8 cellular contexts compared by ENCODE assay signal in the genomic region with DNA sequence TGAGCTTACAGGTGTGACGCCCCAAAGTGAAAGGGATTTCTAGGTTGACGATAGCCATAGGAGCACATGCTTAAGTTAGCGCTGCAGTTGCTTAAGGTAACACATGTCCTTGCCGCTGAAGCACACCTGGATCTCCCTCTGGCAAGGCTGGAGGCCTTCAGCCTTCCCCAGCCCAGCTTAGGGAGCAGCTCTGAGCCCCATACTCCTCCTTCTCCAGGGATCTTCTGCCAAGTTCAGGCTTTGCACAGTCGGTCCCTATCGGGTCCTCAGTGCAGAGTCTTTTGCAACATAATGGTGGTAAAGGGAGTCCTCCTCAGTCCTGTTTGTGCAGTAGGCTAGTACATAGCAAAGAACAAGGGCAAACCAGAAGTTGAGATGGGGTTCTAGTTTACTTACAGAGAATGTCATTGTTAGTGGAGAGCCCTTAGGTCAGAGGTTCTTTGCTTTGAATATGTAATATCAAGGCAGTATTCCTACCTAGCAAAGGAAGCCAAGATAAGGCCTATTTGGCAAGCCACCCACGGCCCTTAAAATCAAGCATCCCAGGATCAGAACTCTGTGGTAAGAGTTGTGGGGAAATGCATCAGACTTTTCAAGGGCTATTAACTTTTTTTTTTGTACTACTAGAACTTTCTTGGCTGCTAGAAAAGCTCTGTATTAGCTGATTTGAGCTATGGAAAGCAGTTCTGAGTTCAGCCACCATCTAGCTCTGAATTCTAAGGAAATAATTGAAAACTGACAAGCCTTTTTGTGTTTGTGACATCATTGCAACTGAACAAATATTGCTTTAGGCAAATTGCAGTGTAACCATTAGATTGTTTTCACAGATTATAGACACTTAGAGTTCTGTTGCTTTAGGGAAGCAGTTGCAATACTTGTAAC. TPM values are rescaled to one million over a fixed set of nuclear protein-coding genes. Genes with fewer than 3 reads are reported as not detected.
A peak's percentile ranks its signal among the peaks of the same experiment; 100 is the strongest.
DNase-seq lines count a peak whose midpoint lies in the region; ATAC-seq and TF ChIP-seq lines count a peak whose summit lies in the region.

No MANE protein-coding gene starts in this region.

- DNase-seq in CD4-positive, CD25-positive, alpha-beta regulatory T cell = peak in 1 of 3 donors; percentile 13
- no peak for DNase-seq in Panc1 (ENCODE audit: low read depth, low spot score)
- no peak for DNase-seq in effector memory CD8-positive, alpha-beta T cell
- no peak for DNase-seq in natural killer cell treated with Interleukin-12 subunit alpha and Interleukin-12 subunit beta and Interleukin-15 and Interleukin-18, amount 100 ng/mL, for 72 hours (ENCODE audit: low spot score)
- DNase-seq in 8988T = no peak
- no peak for DNase-seq in AG08395 (ENCODE audit: low spot score)
- no peak for DNase-seq in PC-9

- TF ChIP-seq CTCF in Panc1 (IDR thresholded peaks at IDR 0.05) (no peak), PC-9 (conservative IDR thresholded peaks at IDR 0.05) (no peak)

- CTCF ChIA-PET in Panc1 (lab: Charles Lee) = no interaction called here
- CTCF ChIA-PET in PC-9 (lab: Charles Lee) = no interaction called here

- peaks cover 5% of the 10 kb centered on the region for H3K27me3 Mint-ChIP-seq in CD4-positive, CD25-positive, alpha-beta regulatory T cell
- no peaks in the 10 kb centered on the region for H3K27me3 Mint-ChIP-seq in effector memory CD8-positive, alpha-beta T cell
- H3K27me3 Mint-ChIP-seq in natural killer cell treated with Interleukin-12 subunit alpha and Interleukin-12 subunit beta and Interleukin-15 and Interleukin-18, amount 100 ng/mL, for 72 hours = no peaks in the 10 kb centered on the region
- peaks cover 66% of the 10 kb centered on the region for H3K27me3 Mint-ChIP-seq in stimulated activated memory B cell treated with anti-CD40 and anti-IgM and Interleukin-4, amounts not matched to agents 10 μg/mL and 1 μg/mL and 100 μg/mL, for 72 hours

- H3K9me2 ChIP-seq in PC-9 (ENCODE audit: insufficient read depth) = no peaks in the 10 kb centered on the region

- H3K4me2 ChIP-seq in PC-9 = no peak overlapping the region

- no peaks in the 10 kb centered on the region for H4K20me1 ChIP-seq in PC-9 (ENCODE audit: insufficient read depth)

- ATAC-seq in CD4-positive, CD25-positive, alpha-beta regulatory T cell (ENCODE audit: low read depth in 2 of 2) = no peak
- peak; percentile 36 for ATAC-seq in Panc1
- no peak for ATAC-seq in effector memory CD8-positive, alpha-beta T cell (replicated peaks)
- ATAC-seq in natural killer cell treated with Interleukin-12 subunit alpha and Interleukin-12 subunit beta and Interleukin-15 and Interleukin-18, amount 100 ng/mL, for 72 hours = no peak
- no peak for ATAC-seq in stimulated activated memory B cell treated with anti-CD40 and anti-IgM and Interleukin-4, amounts not matched to agents 10 μg/mL and 1 μg/mL and 100 μg/mL, for 72 hours

- no peaks in the 10 kb centered on the region for H3K36me3 Mint-ChIP-seq in CD4-positive, CD25-positive, alpha-beta regulatory T cell
- peaks cover 14% of the 10 kb centered on the region for H3K36me3 Mint-ChIP-seq in effector memory CD8-positive, alpha-beta T cell (ENCODE audit: insufficient read depth)
- no peaks in the 10 kb centered on the region for H3K36me3 Mint-ChIP-seq in natural killer cell treated with Interleukin-12 subunit alpha and Interleukin-12 subunit beta and Interleukin-15 and Interleukin-18, amount 100 ng/mL, for 72 hours
- H3K36me3 Mint-ChIP-seq in stimulated activated memory B cell treated with anti-CD40 and anti-IgM and Interleukin-4, amounts not matched to agents 10 μg/mL and 1 μg/mL and 100 μg/mL, for 72 hours = no peaks in the 10 kb centered on the region

- H3F3A ChIP-seq in PC-9 (ENCODE audit: insufficient read depth, low read depth) = no peaks in the 10 kb centered on the region

- peak overlapping the region; percentile 61 to 94 (median 74) for H3K27ac Mint-ChIP-seq in CD4-positive, CD25-positive, alpha-beta regulatory T cell
- H3K27ac Mint-ChIP-seq in effector memory CD8-positive, alpha-beta T cell = peak overlapping the region; percentile 92 to 94
- no peak overlapping the region for H3K27ac Mint-ChIP-seq in natural killer cell treated with Interleukin-12 subunit alpha and Interleukin-12 subunit beta and Interleukin-15 and Interleukin-18, amount 100 ng/mL, for 72 hours
- H3K27ac Mint-ChIP-seq in stimulated activated memory B cell treated with anti-CD40 and anti-IgM and Interleukin-4, amounts not matched to agents 10 μg/mL and 1 μg/mL and 100 μg/mL, for 72 hours = no peak overlapping the region

- H2AFZ ChIP-seq in PC-9 = no peak overlapping the region

- no peaks in the 10 kb centered on the region for H3K36me3 ChIP-seq in CD4-positive, CD25-positive, alpha-beta regulatory T cell (ENCODE audit: control insufficient read depth, insufficient read depth, low read length)
- H3K36me3 ChIP-seq in Panc1 (ENCODE audit: control insufficient read depth, insufficient read depth, low read length) = no peaks in the 10 kb centered on the region
- H3K36me3 ChIP-seq in PC-9 (ENCODE audit: low read depth) = no peaks in the 10 kb centered on the region

- H3K4me3 ChIP-seq in CD4-positive, CD25-positive, alpha-beta regulatory T cell (ENCODE audit: low read depth, low read length) = peak overlapping the region; percentile 55
- H3K4me3 ChIP-seq in Panc1 (ENCODE audit: low read depth in 2 of 2, low read length in 2 of 2) = peak overlapping the region; percentile 43 to 58
- H3K4me3 ChIP-seq in PC-9 = no peak overlapping the region

- H3K79me2 ChIP-seq in PC-9 (ENCODE audit: low read depth) = no peaks in the 10 kb centered on the region

- H3K27me3 ChIP-seq in CD4-positive, CD25-positive, alpha-beta regulatory T cell (ENCODE audit: control insufficient read depth, insufficient read depth, low read length) = no peaks in the 10 kb centered on the region
- H3K27me3 ChIP-seq in Panc1 (ENCODE audit: control insufficient read depth, insufficient read depth, low read length) (peaks cover 2% of the 10 kb centered on the region; the same call in 1 of the 2 replicates), PC-9 (ENCODE audit: insufficient read depth, low read depth) (peaks cover 32% of the 10 kb centered on the region; the same call in 1 of the 2 replicates)

- no peaks in the 10 kb centered on the region for H3K9me3 ChIP-seq in CD4-positive, CD25-positive, alpha-beta regulatory T cell (ENCODE audit: control insufficient read depth in 2 of 2, low read length in 2 of 2)
- H3K9me3 ChIP-seq in Panc1 (ENCODE audit: control insufficient read depth, insufficient read depth, low read depth, low read length) = no peaks in the 10 kb centered on the region
- H3K9me3 ChIP-seq in PC-9 (ENCODE audit: insufficient read depth, low read depth) = no peaks in the 10 kb centered on the region

- in situ Hi-C loops in Panc1 (cut with HindIII; ENCODE audit: low pct_unique_long_range_greater_than_20kb, low sequenced_read_pairs) = no loop called here

- no peak overlapping the region for H3K27ac ChIP-seq in CD4-positive, CD25-positive, alpha-beta regulatory T cell (ENCODE audit: insufficient read depth, low read length, poor library complexity, severe bottlenecking)
- H3K27ac ChIP-seq in Panc1 (ENCODE audit: low read length) (no peak overlapping the region), PC-9 (no peak overlapping the region)

- H3K4me1 Mint-ChIP-seq in CD4-positive, CD25-positive, alpha-beta regulatory T cell = peaks cover 9 to 41% (median 30%) of the 10 kb centered on the region in 4 donors
- H3K4me1 Mint-ChIP-seq in effector memory CD8-positive, alpha-beta T cell (ENCODE audit: low read depth in 2 of 2) = peaks cover 48 to 55% of the 10 kb centered on the region in 2 donors
- H3K4me1 Mint-ChIP-seq in natural killer cell treated with Interleukin-12 subunit alpha and Interleukin-12 subunit beta and Interleukin-15 and Interleukin-18, amount 100 ng/mL, for 72 hours (ENCODE audit: low read depth in 2 of 2) = peaks cover 28 to 29% of the 10 kb centered on the region in 2 donors
- peaks cover 14% of the 10 kb centered on the region for H3K4me1 Mint-ChIP-seq in stimulated activated memory B cell treated with anti-CD40 and anti-IgM and Interleukin-4, amounts not matched to agents 10 μg/mL and 1 μg/mL and 100 μg/mL, for 72 hours

- POLR2A ChIA-PET in Panc1 (lab: Charles Lee) = no interaction called here
- POLR2A ChIA-PET in PC-9 (lab: Charles Lee; ENCODE audit: unreplicated experiment) = interaction anchor here (0.6 kb wide), 1 partner anchor 145 kb away, joined by 6 read pairs; no protein-coding TSS in a partner anchor

- intact Hi-C loops in Panc1 (cut with micrococcal nuclease; ENCODE audit: unreplicated experiment) = loop anchor here (5.0 kb wide), 1 partner anchor 148 kb away; no protein-coding TSS in a partner anchor
- intact Hi-C loops in PC-9 (cut with micrococcal nuclease; ENCODE audit: unreplicated experiment) = loop anchor here (1.0 to 5.0 kb wide), 3 partner anchors 108 to 187 kb away; no protein-coding TSS in a partner anchor

- BruUV-seq in Panc1 (replicated peaks; lab: Mats Ljungman, UMichigan) = no TSS peak
- no TSS peak for BruUV-seq in PC-9 (replicated peaks; lab: Mats Ljungman, UMichigan)

- peaks cover 18% of the 10 kb centered on the region for H3K4me1 ChIP-seq in CD4-positive, CD25-positive, alpha-beta regulatory T cell (ENCODE audit: control insufficient read depth, insufficient read depth, low read length, poor library complexity, severe bottlenecking)
- H3K4me1 ChIP-seq in Panc1 (ENCODE audit: control insufficient read depth, insufficient read depth, low read length) = peaks cover 4% of the 10 kb centered on the region; the same call in 1 of the 2 replicates
- H3K4me1 ChIP-seq in PC-9 (replicated peaks; ENCODE audit: insufficient read depth) = no peaks in the 10 kb centered on the region; the same call in 1 of the 2 replicates

- no peaks in the 10 kb centered on the region for H3K9me3 Mint-ChIP-seq in CD4-positive, CD25-positive, alpha-beta regulatory T cell
- H3K9me3 Mint-ChIP-seq in effector memory CD8-positive, alpha-beta T cell = no peaks in the 10 kb centered on the region
- H3K9me3 Mint-ChIP-seq in natural killer cell treated with Interleukin-12 subunit alpha and Interleukin-12 subunit beta and Interleukin-15 and Interleukin-18, amount 100 ng/mL, for 72 hours = no peaks in the 10 kb centered on the region
- H3K9me3 Mint-ChIP-seq in stimulated activated memory B cell treated with anti-CD40 and anti-IgM and Interleukin-4, amounts not matched to agents 10 μg/mL and 1 μg/mL and 100 μg/mL, for 72 hours = no peaks in the 10 kb centered on the region

- peak overlapping the region; percentile 82 to 95 (median 90) for H3K4me3 Mint-ChIP-seq in CD4-positive, CD25-positive, alpha-beta regulatory T cell
- H3K4me3 Mint-ChIP-seq in effector memory CD8-positive, alpha-beta T cell = peak overlapping the region; percentile 93 to 94
- peak overlapping the region; percentile 89 for H3K4me3 Mint-ChIP-seq in natural killer cell treated with Interleukin-12 subunit alpha and Interleukin-12 subunit beta and Interleukin-15 and Interleukin-18, amount 100 ng/mL, for 72 hours
- no peak overlapping the region for H3K4me3 Mint-ChIP-seq in stimulated activated memory B cell treated with anti-CD40 and anti-IgM and Interleukin-4, amounts not matched to agents 10 μg/mL and 1 μg/mL and 100 μg/mL, for 72 hours

RNA-seq across cellular contexts. Expression of a gene that starts 1.4 kb away (rescaled TPM):
- 8.3 TPM for total RNA-seq in CD4-positive, CD25-positive, alpha-beta regulatory T cell
- polyA plus RNA-seq in CD4-positive, CD25-positive, alpha-beta regulatory T cell = 10 to 100 TPM in 2 of 4 donors, 1 to 10 TPM in 2; 6.0 to 10.8 (median 8.9) TPM
- 2.8 TPM for total RNA-seq in Panc1 (2021; ENCODE audit: unreplicated experiment)
- polyA plus RNA-seq in Panc1 (2012; ENCODE audit: insufficient read length) = 3.7 TPM
- 1 to 10 TPM; 1.2 to 4.7 TPM for total RNA-seq in natural killer cell treated with Interleukin-12 subunit alpha and Interleukin-12 subunit beta and Interleukin-15 and Interleukin-18, amount 100 ng/mL, for 72 hours
- 3.0 and 3.1 TPM in 2 replicates for total RNA-seq in PC-9 (2021)

RNA-seq across cellular contexts. Expression of a gene that starts 21.1 kb away (rescaled TPM):
- 9.4 TPM for total RNA-seq in CD4-positive, CD25-positive, alpha-beta regulatory T cell
- 1 to 10 TPM; 1.5 to 3.2 (median 2.7) TPM for polyA plus RNA-seq in CD4-positive, CD25-positive, alpha-beta regulatory T cell
- total RNA-seq in Panc1 (2021; ENCODE audit: unreplicated experiment) (18.1 TPM), PC-9 (2021) (11.0 TPM in 2 replicates)
- 14.6 TPM for polyA plus RNA-seq in Panc1 (2012; ENCODE audit: insufficient read length)
- 10 to 100 TPM; 21.9 to 56.0 TPM for total RNA-seq in natural killer cell treated with Interleukin-12 subunit alpha and Interleukin-12 subunit beta and Interleukin-15 and Interleukin-18, amount 100 ng/mL, for 72 hours

Comparison
In these comparisons a context has a peak if more than half of its experiments do, and no peak if none do; other contexts are left out.
1. H3K27ac Mint-ChIP-seq: peak in CD4-positive, CD25-positive, alpha-beta regulatory T cell (3 of 3) and effector memory CD8-positive, alpha-beta T cell (2 of 2); none in natural killer cell treated with Interleukin-12 subunit alpha and Interleukin-12 subunit beta and Interleukin-15 and Interleukin-18, amount 100 ng/mL, for 72 hours (0 of 2) and stimulated activated memory B cell treated with anti-CD40 and anti-IgM and Interleukin-4, amounts not matched to agents 10 μg/mL and 1 μg/mL and 100 μg/mL, for 72 hours (single experiment).